ENCODE assay signal across 11 cellular contexts in genomic region chr12:20588057-20588456, GRCh38.
A peak's percentile ranks its signal among the peaks of the same experiment; 100 is the strongest.
DNase-seq lines count a peak whose midpoint lies in the region; ATAC-seq and TF ChIP-seq lines count a peak whose summit lies in the region.
"Had no signal": no experiment of that assay in that cellular context is flagged by ENCODE, and none has a peak within 500 bp of the region (broad histone marks: within the 10 kb centered on the region; RNA-seq: fewer than 3 reads in every experiment).

No MANE protein-coding gene starts in this region.

- no peak for DNase-seq in Right ventricle myocardium superior
- no peak for DNase-seq in cardiac septum (ENCODE audit: low spot score)
- peak; percentile 31 for DNase-seq in astrocyte of the hippocampus (ENCODE audit: low read depth, low spot score)
- peak; percentile 95 for DNase-seq in medulla oblongata (ENCODE audit: extremely low spot score)
- no peak for DNase-seq in activated CD8-positive, alpha-beta memory T cell treated with anti-CD3 and anti-CD28 coated beads, Interleukin-2, amount 50 U/mL, for 48 hours
- no peak for DNase-seq in activated CD4-positive, alpha-beta T cell treated with anti-CD3 and anti-CD28 coated beads, Interleukin-2, amount 50 U/mL, for 1 hour
- DNase-seq in GM13977 (ENCODE audit: low spot score) = no peak
- DNase-seq: activated B cell treated with CpG ODN at 0.5 μM for 24 hours; DND-41; stimulated activated naive CD8-positive, alpha-beta T cell treated with anti-CD3 and anti-CD28 coated beads, Interleukin-15, Interleukin-2, amounts not matched to agents 100 U/mL and 50 U/mL, for 24 hours had no signal

- ATAC-seq in Right ventricle myocardium superior (ENCODE audit: poor library complexity) (peak; percentile 61), GM21360 (IDR thresholded peaks at IDR 0.05; ENCODE audit: unreplicated experiment) (no peak)
- ATAC-seq: stimulated activated naive CD8-positive, alpha-beta T cell treated with anti-CD3 and anti-CD28 coated beads, Interleukin-15, Interleukin-2, amounts not matched to agents 100 U/mL and 50 U/mL, for 24 hours had no signal

- no peak for TF ChIP-seq CTCF in GM13977 (IDR thresholded peaks at IDR 0.05; ENCODE audit: extremely low read depth, insufficient read depth, missing control alignments)

- in situ Hi-C loops in GM13977 (cut with MboI; ENCODE audit: low pct_unique_long_range_greater_than_20kb, low sequenced_read_pairs, unreplicated experiment) = no loop called here

- intact Hi-C loops in Right ventricle myocardium superior (cut with DNase I) = no loop called here
- intact Hi-C loops in cardiac septum (cut with DNase I) = no loop called here

Comparison
In these comparisons a context has a peak if more than half of its experiments do, and no peak if none do; other contexts are left out.
1. DNase-seq: peak in astrocyte of the hippocampus (single experiment) and medulla oblongata (single experiment); none in Right ventricle myocardium superior (single experiment), cardiac septum (single experiment), activated CD8-positive, alpha-beta memory T cell treated with anti-CD3 and anti-CD28 coated beads, Interleukin-2, amount 50 U/mL, for 48 hours (single experiment), activated CD4-positive, alpha-beta T cell treated with anti-CD3 and anti-CD28 coated beads, Interleukin-2, amount 50 U/mL, for 1 hour (single experiment) and GM13977 (single experiment).